2 cellular contexts compared by ENCODE assay signal in genomic region chrX:131430465-131430864, GRCh38.
DNase-seq lines count a peak whose midpoint lies in the region; ATAC-seq, FAIRE-seq and TF ChIP-seq lines count a peak whose summit lies in the region.
"Not testable (repeated sequence)": the region's sequence is repeated elsewhere in the genome, so short reads cannot be mapped to it uniquely, and the experiment has no call there.

No MANE protein-coding gene starts in this region.

- H4K20me1 ChIP-seq in HepG2 (ENCODE audit: insufficient read depth, low read length) = not testable (repeated sequence)

- not testable (repeated sequence) for TF ChIP-seq EP300 in HepG2 (IDR thresholded peaks at IDR 0.05; ENCODE audit: low read depth in 2 of 2, low read length in 2 of 2); HepG2 (CRISPR knock-in tag; IDR thresholded peaks at IDR 0.05; ENCODE audit: borderline replicate concordance)

- not testable (repeated sequence) for TF ChIP-seq CTCF in HEK293 (tag by site-specific recombination; IDR thresholded peaks at IDR 0.05); HepG2 (CRISPR knock-in tag; IDR thresholded peaks at IDR 0.05)

- not testable (repeated sequence) for H3K4me1 ChIP-seq in HEK293 (ENCODE audit: control insufficient read depth, insufficient read depth, low read length); HepG2 (ENCODE audit: insufficient read depth, low read length)

- H3K27ac ChIP-seq in HEK293 (ENCODE audit: extremely low read depth, low read depth, low read length); HepG2 (ENCODE audit: extremely low read length, insufficient read depth, low read length): not testable (repeated sequence)

- in situ Hi-C loops in HepG2 (cut with HindIII; ENCODE audit: extremely low pct_ligation_motif_present, low pct_unique_long_range_greater_than_20kb) = not testable (repeated sequence)

- BruUV-seq in HepG2 (replicated peaks; lab: Mats Ljungman, UMichigan) = not testable (repeated sequence)

- not testable (repeated sequence) for ATAC-seq in HepG2

- H3K4me3 ChIP-seq in HEK293 (ENCODE audit: low read depth, low read length); HepG2 (replicated peaks in 1 of 3; ENCODE audit: insufficient read depth in 1 of 3, low read depth in 2 of 3, low read length in 3 of 3): not testable (repeated sequence)

- H3K36me3 ChIP-seq in HEK293 (ENCODE audit: control insufficient read depth in 2 of 2, insufficient read depth in 1 of 2, low read length in 2 of 2); HepG2 (replicated peaks in 1 of 2; ENCODE audit: control insufficient read depth in 1 of 2, insufficient read depth in 2 of 2, low read length in 2 of 2): not testable (repeated sequence)

- not testable (repeated sequence) for TF ChIP-seq RAD21 in HepG2 (CRISPR knock-in tag; IDR thresholded peaks at IDR 0.05)

- not testable (repeated sequence) for FAIRE-seq in HepG2 (lab: Jason Lieb, UNC)

- H3K27me3 ChIP-seq in HepG2 (ENCODE audit: control insufficient read depth in 1 of 2, insufficient read depth in 2 of 2, low read length in 2 of 2) = not testable (repeated sequence)

- POLR2A ChIA-PET in HEK293 (lab: Yijun Ruan, JAX); HepG2 (lab: Yijun Ruan, JAX): not testable (repeated sequence)

- not testable (repeated sequence) for H3K4me2 ChIP-seq in HepG2 (ENCODE audit: low read depth, low read length)

- H3K9ac ChIP-seq in HepG2 (ENCODE audit: insufficient read depth, low read depth, low read length) = not testable (repeated sequence)

- H2AFZ ChIP-seq in HepG2 (ENCODE audit: low read length) = not testable (repeated sequence)

- intact Hi-C loops in HepG2 (cut with micrococcal nuclease; ENCODE audit: unreplicated experiment) = not testable (repeated sequence)

- CTCF ChIA-PET in HEK293 (lab: Yijun Ruan, JAX); HepG2 (lab: Yijun Ruan, JAX; ENCODE audit: low intra/inter-chr PET ratio, low total read pairs): not testable (repeated sequence)

- WGBS in HepG2 (ENCODE audit: low lambda C conversion rate) = 6% methylated on average over 1 of the region's 1 CpG

- DNase-seq in HepG2 (ENCODE audit: low spot score) = not testable (repeated sequence)

- not testable (repeated sequence) for TF ChIP-seq POLR2A in HepG2 (IDR thresholded peaks at IDR 0.05; ENCODE audit: insufficient read depth in 1 of 2, low read depth in 2 of 2, low read length in 2 of 2)

- H3K79me2 ChIP-seq in HepG2 (ENCODE audit: insufficient read depth, low read length) = not testable (repeated sequence)

- not testable (repeated sequence) for H3K9me3 ChIP-seq in HEK293 (ENCODE audit: control insufficient read depth, insufficient read depth, low read depth, low read length); HepG2 (ENCODE audit: low read length)

TF ChIP-seq in HEK293, 187 proteins besides CTCF, POLR2A, EP300 and RAD21:
- TF ChIP-seq, protein P1, sequence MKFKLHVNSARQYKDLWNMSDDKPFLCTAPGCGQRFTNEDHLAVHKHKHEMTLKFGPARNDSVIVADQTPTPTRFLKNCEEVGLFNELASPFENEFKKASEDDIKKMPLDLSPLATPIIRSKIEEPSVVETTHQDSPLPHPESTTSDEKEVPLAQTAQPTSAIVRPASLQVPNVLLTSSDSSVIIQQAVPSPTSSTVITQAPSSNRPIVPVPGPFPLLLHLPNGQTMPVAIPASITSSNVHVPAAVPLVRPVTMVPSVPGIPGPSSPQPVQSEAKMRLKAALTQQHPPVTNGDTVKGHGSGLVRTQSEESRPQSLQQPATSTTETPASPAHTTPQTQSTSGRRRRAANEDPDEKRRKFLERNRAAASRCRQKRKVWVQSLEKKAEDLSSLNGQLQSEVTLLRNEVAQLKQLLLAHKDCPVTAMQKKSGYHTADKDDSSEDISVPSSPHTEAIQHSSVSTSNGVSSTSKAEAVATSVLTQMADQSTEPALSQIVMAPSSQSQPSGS (tag by site-specific recombination; IDR thresholded peaks at IDR 0.05; ENCODE audit: low read depth) = peak; percentile 65

TF ChIP-seq in HepG2, 621 proteins besides CTCF, POLR2A, EP300 and RAD21:
- peak; percentile 55 for TF ChIP-seq ATF7 (IDR thresholded peaks at IDR 0.05)
- TF ChIP-seq ATF7 (CRISPR knock-in tag; IDR thresholded peaks at IDR 0.05) = not testable (repeated sequence)
